ENCODE assay signal across 13 cellular contexts in genomic region chr7:92586403-92586802, GRCh38. TPM values are rescaled to one million over a fixed set of nuclear protein-coding genes. Genes with fewer than 3 reads are reported as not detected.
A peak's percentile ranks its signal among the peaks of the same experiment; 100 is the strongest.
DNase-seq lines count a peak whose midpoint lies in the region; ATAC-seq and TF ChIP-seq lines count a peak whose summit lies in the region.
"Had no signal": no experiment of that assay in that cellular context is flagged by ENCODE, and none has a peak within 500 bp of the region (broad histone marks: within the 10 kb centered on the region; RNA-seq: fewer than 3 reads in every experiment).

No MANE protein-coding gene starts in this region.

- no peak for ATAC-seq in Panc1
- no peak for ATAC-seq in stimulated activated memory B cell treated with anti-CD40 and anti-IgM and Interleukin-4, amounts not matched to agents 10 μg/mL and 1 μg/mL and 100 μg/mL, for 72 hours
- no peak for ATAC-seq in GM18498 (IDR thresholded peaks at IDR 0.05; ENCODE audit: unreplicated experiment)
- ATAC-seq: left colon had no signal

- in situ Hi-C loops in Panc1 (cut with HindIII; ENCODE audit: low pct_unique_long_range_greater_than_20kb, low sequenced_read_pairs), result no loop called here

- H3K27me3 Mint-ChIP-seq in MCF 10A (ENCODE audit: insufficient read depth, unreplicated experiment), result no peaks in the 10 kb centered on the region
- H3K27me3 Mint-ChIP-seq in stimulated activated memory B cell treated with anti-CD40 and anti-IgM and Interleukin-4, amounts not matched to agents 10 μg/mL and 1 μg/mL and 100 μg/mL, for 72 hours, result no peaks in the 10 kb centered on the region

- peaks cover 20% of the 10 kb centered on the region for H3K4me1 Mint-ChIP-seq in MCF 10A (ENCODE audit: insufficient read depth, unreplicated experiment)
- H3K4me1 Mint-ChIP-seq in stimulated activated memory B cell treated with anti-CD40 and anti-IgM and Interleukin-4, amounts not matched to agents 10 μg/mL and 1 μg/mL and 100 μg/mL, for 72 hours, result peaks cover 46% of the 10 kb centered on the region

- intact Hi-C loops in MCF 10A (cut with micrococcal nuclease) (loop anchor here (5.0 kb wide), 1 partner anchor 59 kb away; the partner anchor contains the start of genes PEX1 and RBM48), breast epithelium (cut with DNase I; ENCODE audit: low total_unique reads) (loop anchor here (10.0 kb wide), 1 partner anchor 68 kb away; no protein-coding TSS in a partner anchor), Panc1 (cut with micrococcal nuclease; ENCODE audit: unreplicated experiment) (no loop called here), esophagus muscularis mucosa (cut with DNase I) (loop anchor here (10.0 kb wide), 1 partner anchor 52 kb away; no protein-coding TSS in a partner anchor)

- DNase-seq in MCF 10A (ENCODE audit: unreplicated experiment) (peak; percentile 26), breast epithelium (ENCODE audit: low spot score in 2 of 2) (no peak), Panc1 (ENCODE audit: low read depth, low spot score) (no peak), esophagus muscularis mucosa (ENCODE audit: extremely low spot score) (no peak), NCI-H146 treated with DMSO at 0.1 percent for 48 hours (lab: John Stamatoyannopoulos, UW; ENCODE audit: unreplicated experiment) (no peak), NCI-H748 (lab: John Stamatoyannopoulos, UW; ENCODE audit: unreplicated experiment) (no peak)
- DNase-seq: endodermal cell, left colon, SW 1271 had no signal

- H3K36me3 Mint-ChIP-seq in MCF 10A (ENCODE audit: insufficient read depth, unreplicated experiment), result peaks cover 10% of the 10 kb centered on the region
- H3K36me3 Mint-ChIP-seq in stimulated activated memory B cell treated with anti-CD40 and anti-IgM and Interleukin-4, amounts not matched to agents 10 μg/mL and 1 μg/mL and 100 μg/mL, for 72 hours, result peaks cover 18% of the 10 kb centered on the region

- no peak overlapping the region for H3K4me3 ChIP-seq in breast epithelium
- no peak overlapping the region for H3K4me3 ChIP-seq in Panc1 (ENCODE audit: low read depth in 2 of 2, low read length in 2 of 2)
- no peak overlapping the region for H3K4me3 ChIP-seq in esophagus muscularis mucosa
- H3K4me3 ChIP-seq: HAP-1, right atrium auricular region had no signal

- H3K27ac ChIP-seq in breast epithelium (no peak overlapping the region), Panc1 (ENCODE audit: low read length) (peak overlapping the region; percentile 32; the same call in 1 of the 2 replicates), esophagus muscularis mucosa (replicated peaks in 1 of 4) (peak overlapping the region in 3 of 4 donors; percentile 32 to 43 (median 32))

- H3K27me3 ChIP-seq in breast epithelium, result no peaks in the 10 kb centered on the region
- no peaks in the 10 kb centered on the region for H3K27me3 ChIP-seq in Panc1 (ENCODE audit: control insufficient read depth, insufficient read depth, low read length)
- no peaks in the 10 kb centered on the region for H3K27me3 ChIP-seq in esophagus muscularis mucosa
- H3K27me3 ChIP-seq: right atrium auricular region had no signal

- H3K27ac Mint-ChIP-seq in MCF 10A (ENCODE audit: low read depth, unreplicated experiment), result peak overlapping the region; percentile 20
- H3K27ac Mint-ChIP-seq in stimulated activated memory B cell treated with anti-CD40 and anti-IgM and Interleukin-4, amounts not matched to agents 10 μg/mL and 1 μg/mL and 100 μg/mL, for 72 hours, result peak overlapping the region; percentile 14
- H3K27ac Mint-ChIP-seq: endodermal cell had no signal

- no peaks in the 10 kb centered on the region for H3K9me3 Mint-ChIP-seq in MCF 10A (ENCODE audit: unreplicated experiment)
- H3K9me3 Mint-ChIP-seq in stimulated activated memory B cell treated with anti-CD40 and anti-IgM and Interleukin-4, amounts not matched to agents 10 μg/mL and 1 μg/mL and 100 μg/mL, for 72 hours, result peaks cover 3% of the 10 kb centered on the region

- H3K4me1 ChIP-seq in breast epithelium (peaks cover 0 to 9% of the 10 kb centered on the region in 2 donors), Panc1 (ENCODE audit: control insufficient read depth, insufficient read depth, low read length) (peaks cover 37% of the 10 kb centered on the region), esophagus muscularis mucosa (peaks cover 44 to 62% (median 60%) of the 10 kb centered on the region in 4 donors)

- POLR2A ChIA-PET in MCF 10A (lab: Yijun Ruan, JAX), result no interaction called here
- POLR2A ChIA-PET in Panc1 (lab: Charles Lee), result interaction anchor here (1.3 kb wide), 1 partner anchor 58 kb away, joined by 4 read pairs; the partner anchor contains the start of genes PEX1 and RBM48

- H3K36me3 ChIP-seq in breast epithelium (no peaks in the 10 kb centered on the region), Panc1 (ENCODE audit: control insufficient read depth, insufficient read depth, low read length) (peaks cover 6% of the 10 kb centered on the region; the same call in 1 of the 2 replicates), esophagus muscularis mucosa (no peaks in the 10 kb centered on the region)
- H3K36me3 ChIP-seq: HAP-1, right atrium auricular region had no signal

- TF ChIP-seq POLR2A in breast epithelium (IDR thresholded peaks at IDR 0.05) (no peak), esophagus muscularis mucosa (IDR thresholded peaks at IDR 0.05; ENCODE audit: low read depth) (no peak)

- H3K9me3 ChIP-seq in breast epithelium (no peaks in the 10 kb centered on the region), Panc1 (ENCODE audit: control insufficient read depth, insufficient read depth, low read depth, low read length) (no peaks in the 10 kb centered on the region), esophagus muscularis mucosa (no peaks in the 10 kb centered on the region)
- H3K9me3 ChIP-seq: HAP-1, right atrium auricular region had no signal

- BruUV-seq in MCF 10A (replicated peaks; lab: Mats Ljungman, UMichigan), result no TSS peak
- BruUV-seq in Panc1 (replicated peaks; lab: Mats Ljungman, UMichigan), result no TSS peak

- TF ChIP-seq EP300 in esophagus muscularis mucosa (IDR thresholded peaks at IDR 0.05), result no peak

- TF ChIP-seq CTCF in MCF 10A (IDR thresholded peaks at IDR 0.05; ENCODE audit: unreplicated experiment) (no peak), breast epithelium (IDR thresholded peaks at IDR 0.05) (no peak), Panc1 (IDR thresholded peaks at IDR 0.05) (no peak), esophagus muscularis mucosa (IDR thresholded peaks at IDR 0.05) (no peak)

- peak overlapping the region; percentile 13 for H3K4me3 Mint-ChIP-seq in MCF 10A (ENCODE audit: unreplicated experiment)
- no peak overlapping the region for H3K4me3 Mint-ChIP-seq in stimulated activated memory B cell treated with anti-CD40 and anti-IgM and Interleukin-4, amounts not matched to agents 10 μg/mL and 1 μg/mL and 100 μg/mL, for 72 hours
- H3K4me3 Mint-ChIP-seq: endodermal cell had no signal

- CTCF ChIA-PET in MCF 10A (lab: Yijun Ruan, JAX) (interaction anchor here (1.0 kb wide), 1 partner anchor 45 kb away, joined by 3 read pairs; no protein-coding TSS in a partner anchor), Panc1 (lab: Charles Lee) (no interaction called here)

RNA-seq across cellular contexts. Expression of gene FAM133B, which starts 3.8 kb away (rescaled TPM):
- total RNA-seq in MCF 10A (2022), result 27.8 and 33.7 TPM in 2 replicates
- 10 to 100 TPM; 25.0 to 38.2 (median 30.5) TPM for total RNA-seq in breast epithelium
- total RNA-seq in Panc1 (2021; ENCODE audit: unreplicated experiment), result 27.7 TPM
- polyA plus RNA-seq in Panc1 (2012; ENCODE audit: insufficient read length), result 20.2 TPM
- total RNA-seq in esophagus muscularis mucosa, result 10 to 100 TPM; 15.7 to 22.0 (median 19.2) TPM

RNA-seq across cellular contexts. Expression of gene RBM48, which starts 57.8 kb away (rescaled TPM):
- total RNA-seq in MCF 10A (2022), result 10.4 and 10.7 TPM in 2 replicates
- total RNA-seq in breast epithelium, result 10 to 100 TPM; 10.8 to 18.7 (median 12.0) TPM
- total RNA-seq in Panc1 (2021; ENCODE audit: unreplicated experiment), result 10.1 TPM
- polyA plus RNA-seq in Panc1 (2012; ENCODE audit: insufficient read length), result 3.9 TPM
- 10 to 100 TPM in 2 of 4 donors, 1 to 10 TPM in 2; 8.3 to 11.6 (median 10.1) TPM for total RNA-seq in esophagus muscularis mucosa

RNA-seq across cellular contexts. Expression of gene PEX1, which starts 58.1 kb away (rescaled TPM):
- total RNA-seq in MCF 10A (2022), result 12.4 and 12.6 TPM in 2 replicates
- 10 to 100 TPM; 20.2 to 52.8 (median 34.4) TPM for total RNA-seq in breast epithelium
- total RNA-seq in Panc1 (2021; ENCODE audit: unreplicated experiment), result 13.9 TPM
- polyA plus RNA-seq in Panc1 (2012; ENCODE audit: insufficient read length), result 7.8 TPM
- total RNA-seq in esophagus muscularis mucosa, result 10 to 100 TPM; 12.9 to 19.5 (median 14.1) TPM

Comparison
In these comparisons a context has a peak if more than half of its experiments do, and no peak if none do; other contexts are left out.
1. H3K27ac ChIP-seq: peak in Panc1 (single experiment) and esophagus muscularis mucosa (3 of 4); none in breast epithelium (0 of 2).